ENCODE assay signal across 9 cellular contexts in the genomic region with DNA sequence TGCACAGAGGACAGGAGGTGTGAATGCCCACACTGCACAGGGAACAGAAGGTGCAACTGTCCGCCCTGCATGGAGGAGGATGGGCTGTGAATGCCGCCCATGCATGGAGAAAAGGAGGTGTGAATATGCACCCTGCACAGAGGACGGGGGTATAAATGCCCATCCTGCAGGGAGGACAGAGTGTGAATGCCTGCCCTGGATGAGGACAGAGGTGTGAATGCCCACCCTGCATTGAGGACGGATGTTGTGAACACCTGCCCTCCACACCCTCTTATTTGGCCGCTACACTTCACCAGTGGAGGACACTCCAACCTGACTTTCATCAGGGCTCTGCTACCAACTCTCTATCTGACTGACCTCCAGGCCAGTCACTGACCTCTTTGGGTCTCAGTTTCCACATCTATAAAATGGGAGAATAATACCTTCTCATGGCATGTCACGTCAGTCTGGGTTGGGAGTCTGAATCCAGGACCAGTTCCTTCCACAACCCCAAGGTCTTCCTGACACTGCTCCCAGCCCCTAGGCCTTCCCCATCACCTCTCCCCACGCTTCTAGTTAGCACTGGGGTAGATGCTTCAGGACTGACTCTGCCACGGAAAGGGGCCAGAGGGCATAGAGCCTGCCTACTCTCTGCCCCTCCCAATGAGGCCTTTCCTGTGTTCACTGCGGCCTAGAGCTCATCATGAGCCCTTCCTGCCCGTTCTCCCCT. TPM values are rescaled to one million over a fixed set of nuclear protein-coding genes. Genes with fewer than 3 reads are reported as not detected.
DNase-seq lines count a peak whose midpoint lies in the region; ATAC-seq and TF ChIP-seq lines count a peak whose summit lies in the region.
"Had no signal": no experiment of that assay in that cellular context is flagged by ENCODE, and none has a peak within 500 bp of the region (broad histone marks: within the 10 kb centered on the region; RNA-seq: fewer than 3 reads in every experiment).

No MANE protein-coding gene starts in this region.

- peak overlapping the region; percentile 96; the same call in 1 of the 2 replicates for H3K27ac Mint-ChIP-seq in GM23338
- H3K27ac Mint-ChIP-seq in activated CD4-positive, alpha-beta memory T cell treated with anti-CD3 and anti-CD28 coated beads, Interleukin-2, amount 10 ng/mL, durations not matched to agents 7 days and 5 days = peak overlapping the region; percentile 88
- peak overlapping the region; percentile 70 for H3K27ac Mint-ChIP-seq in glutamatergic neuron (ENCODE audit: unreplicated experiment)
- peak overlapping the region; percentile 99 for H3K27ac Mint-ChIP-seq in stimulated activated naive CD8-positive, alpha-beta T cell treated with anti-CD3 and anti-CD28 coated beads, Interleukin-15, Interleukin-2, amounts not matched to agents 100 ng/mL and 50 ng/mL, for 24 hours

- no peak overlapping the region for H3K27ac ChIP-seq in GM23338 (ENCODE audit: low read depth)

- H2AFZ ChIP-seq in GM23338 = no peak overlapping the region

- DNase-seq in GM23338 (ENCODE audit: low spot score) (no peak), glutamatergic neuron (no peak), SK-N-DZ (ENCODE audit: low spot score) (no peak), NCI-H146 (lab: John Stamatoyannopoulos, UW) (no peak)
- no peak for DNase-seq in activated CD4-positive, alpha-beta memory T cell treated with anti-CD3 and anti-CD28 coated beads, Interleukin-2, amount 10 ng/mL, durations not matched to agents 7 days and 5 days
- DNase-seq: DMS79 had no signal

- H3K36me3 Mint-ChIP-seq in GM23338 (ENCODE audit: low read depth) (peaks cover 12% of the 10 kb centered on the region), glutamatergic neuron (ENCODE audit: unreplicated experiment) (no peaks in the 10 kb centered on the region)
- peaks cover 25% of the 10 kb centered on the region for H3K36me3 Mint-ChIP-seq in activated CD4-positive, alpha-beta memory T cell treated with anti-CD3 and anti-CD28 coated beads, Interleukin-2, amount 10 ng/mL, durations not matched to agents 7 days and 5 days (ENCODE audit: low read depth)
- peaks cover 46% of the 10 kb centered on the region for H3K36me3 Mint-ChIP-seq in stimulated activated naive CD8-positive, alpha-beta T cell treated with anti-CD3 and anti-CD28 coated beads, Interleukin-15, Interleukin-2, amounts not matched to agents 100 ng/mL and 50 ng/mL, for 24 hours (ENCODE audit: low read depth)

- peaks cover 8% of the 10 kb centered on the region; the same call in 1 of the 2 replicates for H3K79me2 ChIP-seq in GM23338 (replicated peaks; ENCODE audit: insufficient read depth)

- H3K4me3 Mint-ChIP-seq in GM23338 = no peak overlapping the region
- no peak overlapping the region for H3K4me3 Mint-ChIP-seq in activated CD4-positive, alpha-beta memory T cell treated with anti-CD3 and anti-CD28 coated beads, Interleukin-2, amount 10 ng/mL, durations not matched to agents 7 days and 5 days
- H3K4me3 Mint-ChIP-seq in glutamatergic neuron (ENCODE audit: unreplicated experiment) = no peak overlapping the region
- H3K4me3 Mint-ChIP-seq in stimulated activated naive CD8-positive, alpha-beta T cell treated with anti-CD3 and anti-CD28 coated beads, Interleukin-15, Interleukin-2, amounts not matched to agents 100 ng/mL and 50 ng/mL, for 24 hours = peak overlapping the region; percentile 76

- ATAC-seq in GM23338 = no peak
- no peak for ATAC-seq in HG03108 (IDR thresholded peaks at IDR 0.05; ENCODE audit: unreplicated experiment)

- H3K4me3 ChIP-seq in GM23338 = no peak overlapping the region

- CTCF ChIA-PET in activated CD4-positive, alpha-beta memory T cell treated with anti-CD3 and anti-CD28 coated beads, Interleukin-2, amount 10 ng/mL, durations not matched to agents 7 days and 5 days (lab: Charles Lee) = interaction anchor here (1.4 kb wide), 1 partner anchor 46 kb away, joined by 3 read pairs; no protein-coding TSS in a partner anchor

- POLR2A ChIA-PET in activated CD4-positive, alpha-beta memory T cell treated with anti-CD3 and anti-CD28 coated beads, Interleukin-2, amount 10 ng/mL, durations not matched to agents 7 days and 5 days (lab: Charles Lee) = interaction anchor here (1.2 kb wide), 1 partner anchor 29 kb away, joined by 3 read pairs; a partner anchor contains a TSS

- H3F3A ChIP-seq in GM23338 (replicated peaks; ENCODE audit: low read depth) = no peaks in the 10 kb centered on the region

- H3K36me3 ChIP-seq in GM23338 (ENCODE audit: insufficient read depth) = no peaks in the 10 kb centered on the region; the same call in 1 of the 2 replicates

- no peaks in the 10 kb centered on the region for H4K20me1 ChIP-seq in GM23338 (replicated peaks; ENCODE audit: insufficient read depth)

- H3K4me1 Mint-ChIP-seq in GM23338 (peaks cover 49% of the 10 kb centered on the region), glutamatergic neuron (ENCODE audit: low read depth, unreplicated experiment) (peaks cover 46% of the 10 kb centered on the region)
- peaks cover 54% of the 10 kb centered on the region for H3K4me1 Mint-ChIP-seq in activated CD4-positive, alpha-beta memory T cell treated with anti-CD3 and anti-CD28 coated beads, Interleukin-2, amount 10 ng/mL, durations not matched to agents 7 days and 5 days
- H3K4me1 Mint-ChIP-seq in stimulated activated naive CD8-positive, alpha-beta T cell treated with anti-CD3 and anti-CD28 coated beads, Interleukin-15, Interleukin-2, amounts not matched to agents 100 ng/mL and 50 ng/mL, for 24 hours (ENCODE audit: low read depth) = peaks cover 57% of the 10 kb centered on the region

- H3K27me3 Mint-ChIP-seq in GM23338 (ENCODE audit: insufficient read depth, low read depth, poor library complexity) (peaks cover 12% of the 10 kb centered on the region), glutamatergic neuron (ENCODE audit: unreplicated experiment) (peaks cover 7% of the 10 kb centered on the region)
- no peaks in the 10 kb centered on the region for H3K27me3 Mint-ChIP-seq in activated CD4-positive, alpha-beta memory T cell treated with anti-CD3 and anti-CD28 coated beads, Interleukin-2, amount 10 ng/mL, durations not matched to agents 7 days and 5 days
- no peaks in the 10 kb centered on the region for H3K27me3 Mint-ChIP-seq in stimulated activated naive CD8-positive, alpha-beta T cell treated with anti-CD3 and anti-CD28 coated beads, Interleukin-15, Interleukin-2, amounts not matched to agents 100 ng/mL and 50 ng/mL, for 24 hours

- peaks cover 27% of the 10 kb centered on the region for H3K4me1 ChIP-seq in GM23338 (ENCODE audit: insufficient read depth)

- H3K4me2 ChIP-seq in GM23338 = no peak overlapping the region

- H3K9me3 Mint-ChIP-seq in GM23338 (no peaks in the 10 kb centered on the region), glutamatergic neuron (ENCODE audit: unreplicated experiment) (peaks cover 12% of the 10 kb centered on the region)
- H3K9me3 Mint-ChIP-seq in activated CD4-positive, alpha-beta memory T cell treated with anti-CD3 and anti-CD28 coated beads, Interleukin-2, amount 10 ng/mL, durations not matched to agents 7 days and 5 days = no peaks in the 10 kb centered on the region
- no peaks in the 10 kb centered on the region for H3K9me3 Mint-ChIP-seq in stimulated activated naive CD8-positive, alpha-beta T cell treated with anti-CD3 and anti-CD28 coated beads, Interleukin-15, Interleukin-2, amounts not matched to agents 100 ng/mL and 50 ng/mL, for 24 hours

- no peaks in the 10 kb centered on the region for H3K9me2 ChIP-seq in GM23338 (ENCODE audit: insufficient read depth)

- no peaks in the 10 kb centered on the region for H3K27me3 ChIP-seq in GM23338 (ENCODE audit: insufficient read depth)

- TF ChIP-seq CTCF in GM23338 (conservative IDR thresholded peaks at IDR 0.05; ENCODE audit: low read depth in 2 of 2) (no peak), glutamatergic neuron (IDR thresholded peaks at IDR 0.05; ENCODE audit: partially characterized antibody, unreplicated experiment) (no peak)

TF ChIP-seq in GM23338, 12 proteins besides CTCF, POLR2A, EP300 and RAD21 (continues in another document):
- no peak for TF ChIP-seq STAT1 (IDR thresholded peaks at IDR 0.05; ENCODE audit: unreplicated experiment)
- TF ChIP-seq ZNF114 (CRISPR knock-in tag; IDR thresholded peaks at IDR 0.05) = no peak
- TF ChIP-seq EZH2phosphoT487 (IDR thresholded peaks at IDR 0.05; ENCODE audit: unreplicated experiment) = no peak

RNA-seq across cellular contexts. Expression of a gene that starts 28.4 kb away (rescaled TPM):
- total RNA-seq in GM23338 (2014; rRNA removed; shearing (Covaris generic)) = 21.6 and 26.6 TPM in 2 replicates
- 21.9 and 22.5 TPM in 2 replicates for polyA plus RNA-seq in GM23338 (2016; fragmentation: Nextera tagmentation; extraction: Ambion mirVana)
- 10 to 100 TPM; 43.8 to 48.0 TPM for total RNA-seq in activated CD4-positive, alpha-beta memory T cell treated with anti-CD3 and anti-CD28 coated beads, Interleukin-2, amount 10 ng/mL, durations not matched to agents 7 days and 5 days
- total RNA-seq in glutamatergic neuron (ENCODE audit: unreplicated experiment) = 86.9 TPM
- 30.0 and 32.6 TPM in 2 replicates for polyA plus RNA-seq in SK-N-DZ (2014; cell fraction: cytosol; rRNA removed)
- 143 and 161 TPM in 2 replicates for polyA plus RNA-seq in SK-N-DZ (2014; cell fraction: nucleus; rRNA removed)

RNA-seq across cellular contexts. Expression of a gene that starts 56.5 kb away (rescaled TPM):
- 0.43 TPM in 1 of 2 replicates, not detected in the other for total RNA-seq in GM23338 (2014; rRNA removed; shearing (Covaris generic))
- not detected in 2 replicates for polyA plus RNA-seq in GM23338 (2016; fragmentation: Nextera tagmentation; extraction: Ambion mirVana)
- total RNA-seq in activated CD4-positive, alpha-beta memory T cell treated with anti-CD3 and anti-CD28 coated beads, Interleukin-2, amount 10 ng/mL, durations not matched to agents 7 days and 5 days = not detected
- not detected for total RNA-seq in glutamatergic neuron (ENCODE audit: unreplicated experiment)
- polyA plus RNA-seq in SK-N-DZ (2014; cell fraction: cytosol; rRNA removed) = not detected in 2 replicates
- polyA plus RNA-seq in SK-N-DZ (2014; cell fraction: nucleus; rRNA removed) = not detected in 2 replicates
- total RNA-seq: pulmonary artery endothelial cell had no signal
